8 cellular contexts compared by ENCODE assay signal in genomic region chr19:45370410-45371204, GRCh38. TPM values are rescaled to one million over a fixed set of nuclear protein-coding genes. Genes with fewer than 3 reads are reported as not detected.
DNase-seq lines count a peak whose midpoint lies in the region; ATAC-seq and TF ChIP-seq lines count a peak whose summit lies in the region.

Gene ERCC2, minus strand, starts transcription at chr19:45370573. Its CDS starts 33 bp downstream, at chr19:45370540.

- POLR2A ChIA-PET in activated CD4-positive, alpha-beta memory T cell treated with anti-CD3 and anti-CD28 coated beads for 36 hours (lab: Charles Lee), result interaction anchor here (0.5 kb wide), 1 partner anchor 31 kb away, joined by 3 read pairs; no protein-coding TSS in a partner anchor

- H3K9me3 ChIP-seq in duodenal mucosa (ENCODE audit: control insufficient read depth in 1 of 2, low read length in 2 of 2) (no peaks in the 10 kb centered on the region), right lobe of liver (no peaks in the 10 kb centered on the region)

- H3K27me3 ChIP-seq in duodenal mucosa (ENCODE audit: control insufficient read depth in 1 of 2, insufficient read depth in 2 of 2, low read length in 2 of 2) (no peaks in the 10 kb centered on the region), right lobe of liver (no peaks in the 10 kb centered on the region)

- H3K36me3 Mint-ChIP-seq in CD14-positive monocyte, result peaks cover 0 to 9% of the 10 kb centered on the region in 2 donors
- H3K36me3 Mint-ChIP-seq in activated CD4-positive, alpha-beta memory T cell treated with anti-CD3 and anti-CD28 coated beads for 36 hours, result no peaks in the 10 kb centered on the region

- H3K27ac Mint-ChIP-seq in CD14-positive monocyte, result peak within 1 kb of the TSS; percentile 91 to 98 (median 96)
- peak within 1 kb of the TSS; percentile 96 for H3K27ac Mint-ChIP-seq in activated CD4-positive, alpha-beta memory T cell treated with anti-CD3 and anti-CD28 coated beads for 36 hours

- 2% methylated on average over 37 of the region's 55 CpGs for WGBS in right lobe of liver (ENCODE audit: insufficient coverage, low coverage, low lambda C conversion rate, missing lambda C conversion rate)

- CTCF ChIA-PET in activated CD4-positive, alpha-beta memory T cell treated with anti-CD3 and anti-CD28 coated beads for 36 hours (lab: Charles Lee), result interaction anchor here (0.6 to 1.0 kb wide), 5 partner anchors 11 to 115 kb away, joined by 3 to 5 read pairs (median 4); no protein-coding TSS in a partner anchor

- H3K4me1 ChIP-seq in duodenal mucosa (ENCODE audit: control insufficient read depth in 1 of 2, insufficient read depth in 2 of 2, low read length in 2 of 2), result peaks cover 0 to 7% of the 10 kb centered on the region in 2 donors
- peaks cover 0 to 4% (median 0%) of the 10 kb centered on the region in 4 donors for H3K4me1 ChIP-seq in right lobe of liver

- peaks cover 13% of the 10 kb centered on the region for H3K4me1 Mint-ChIP-seq in CD14-positive monocyte
- H3K4me1 Mint-ChIP-seq in activated CD4-positive, alpha-beta memory T cell treated with anti-CD3 and anti-CD28 coated beads for 36 hours (ENCODE audit: low read depth), result peaks cover 8% of the 10 kb centered on the region

- peak; percentile 96 for ATAC-seq in GM19397 (IDR thresholded peaks at IDR 0.05; ENCODE audit: unreplicated experiment)
- peak; percentile 88 for ATAC-seq in HG03571 (IDR thresholded peaks at IDR 0.05; ENCODE audit: unreplicated experiment)
- ATAC-seq in right lobe of liver, result peak; percentile 98 to 100 (median 98)

- DNase-seq in CD14-positive monocyte (ENCODE audit: low spot score) (peak; percentile 99), NCI-H82 treated with DMSO at 0.1 percent for 48 hours (lab: John Stamatoyannopoulos, UW; ENCODE audit: unreplicated experiment) (peak; percentile 94), right lobe of liver (peak; percentile 98 to 100 (median 98))
- peak; percentile 100 for DNase-seq in activated CD4-positive, alpha-beta memory T cell treated with anti-CD3 and anti-CD28 coated beads for 36 hours
- peak; percentile 99 for DNase-seq in stimulated activated CD4-positive, alpha-beta T cell treated with anti-CD3 and anti-CD28 coated beads, Interleukin-4, amount 100 ng/mL, for 4 hours

- H3K9ac ChIP-seq in duodenal mucosa (ENCODE audit: low read depth in 1 of 2, low read length in 2 of 2), result peak within 1 kb of the TSS; percentile 64 to 71

- TF ChIP-seq CTCF in CD14-positive monocyte (IDR thresholded peaks at IDR 0.05) (no peak), right lobe of liver (IDR thresholded peaks at IDR 0.05) (no peak)

- H3K27me3 Mint-ChIP-seq in CD14-positive monocyte (ENCODE audit: low read depth in 3 of 3), result peaks cover 0 to 6% (median 4%) of the 10 kb centered on the region in 3 donors
- peaks cover 2% of the 10 kb centered on the region for H3K27me3 Mint-ChIP-seq in activated CD4-positive, alpha-beta memory T cell treated with anti-CD3 and anti-CD28 coated beads for 36 hours

- TF ChIP-seq POLR2A in right lobe of liver (IDR thresholded peaks at IDR 0.05), result no peak

- H3K4me3 ChIP-seq in duodenal mucosa (ENCODE audit: low read depth in 1 of 2, low read length in 2 of 2) (peak within 1 kb of the TSS; percentile 79 to 86), right lobe of liver (peak within 1 kb of the TSS; percentile 75 to 91 (median 84))

- no peak within 1 kb of the TSS for H3K27ac ChIP-seq in duodenal mucosa (ENCODE audit: low read depth, low read length)
- H3K27ac ChIP-seq in right lobe of liver, result peak within 1 kb of the TSS; percentile 41 to 63 (median 58)

- peaks cover 0 to 2% (median 0%) of the 10 kb centered on the region in 7 donors for H3K9me3 Mint-ChIP-seq in CD14-positive monocyte
- H3K9me3 Mint-ChIP-seq in activated CD4-positive, alpha-beta memory T cell treated with anti-CD3 and anti-CD28 coated beads for 36 hours, result no peaks in the 10 kb centered on the region

- H3K4me3 Mint-ChIP-seq in CD14-positive monocyte, result peak within 1 kb of the TSS; percentile 89 to 96
- H3K4me3 Mint-ChIP-seq in activated CD4-positive, alpha-beta memory T cell treated with anti-CD3 and anti-CD28 coated beads for 36 hours, result peak within 1 kb of the TSS; percentile 85

- H3K36me3 ChIP-seq in duodenal mucosa (ENCODE audit: control insufficient read depth in 1 of 2, insufficient read depth in 2 of 2, low read length in 2 of 2), result no peaks in the 10 kb centered on the region
- no peaks in the 10 kb centered on the region for H3K36me3 ChIP-seq in right lobe of liver

- intact Hi-C loops in CD14-positive monocyte (cut with micrococcal nuclease) (loop anchor here in 1 of 2 donors (5.0 kb wide), 1 partner anchor 37 kb away; the partner anchor contains the start of genes POLR1G and PPP1R13L), right lobe of liver (cut with DNase I) (no loop called here)
- intact Hi-C loops in activated CD4-positive, alpha-beta memory T cell treated with anti-CD3 and anti-CD28 coated beads for 36 hours (cut with micrococcal nuclease), result loop anchor here (1.0 kb wide), 2 partner anchors 35 to 192 kb away; partner anchors contain the start of genes BLOC1S3, PPP1R13L and TRAPPC6A

RNA-seq across cellular contexts. Expression of gene ERCC2, which starts in this region (rescaled TPM):
- 1 to 10 TPM; 4.0 to 4.4 TPM for polyA plus RNA-seq in CD14-positive monocyte
- 10 to 100 TPM; 27.2 to 27.4 TPM for total RNA-seq in activated CD4-positive, alpha-beta memory T cell treated with anti-CD3 and anti-CD28 coated beads for 36 hours
- total RNA-seq in right lobe of liver, result 10 to 100 TPM in 5 of 6 experiments, 1 to 10 TPM in 1; 9.8 to 13.7 (median 11.3) TPM
